Comparison of ENCODE assay signal across 27 cellular contexts in the genomic region with DNA sequence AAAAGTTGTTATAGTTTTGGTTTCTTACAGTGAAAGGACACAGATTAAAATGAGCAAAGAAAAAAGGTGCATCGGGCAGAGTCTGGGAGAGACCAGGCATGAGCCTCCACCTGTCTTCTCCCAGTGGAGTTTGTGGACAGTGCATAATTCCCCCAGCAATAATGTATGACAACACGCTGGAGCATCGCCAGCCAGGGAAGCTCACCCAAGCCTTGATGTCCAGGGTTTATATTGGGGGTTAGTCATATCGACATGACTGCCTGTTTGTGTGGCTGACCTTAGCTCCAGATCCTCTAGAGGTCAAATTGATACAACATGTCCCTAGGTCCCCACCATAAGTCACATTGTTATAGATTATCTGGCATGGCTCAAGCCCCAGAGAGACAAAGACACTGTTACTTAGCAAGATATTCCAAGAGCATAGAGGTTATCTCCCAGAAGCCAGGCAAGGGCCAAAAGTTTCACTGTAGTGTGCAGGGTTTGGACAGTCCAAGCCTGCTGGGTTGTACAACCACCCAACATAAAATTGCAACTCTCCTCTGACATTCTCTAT. TPM values are rescaled to one million over a fixed set of nuclear protein-coding genes. Genes with fewer than 3 reads are reported as not detected.
DNase-seq lines count a peak whose midpoint lies in the region; ATAC-seq, FAIRE-seq and TF ChIP-seq lines count a peak whose summit lies in the region.
"Had no signal": no experiment of that assay in that cellular context is flagged by ENCODE, and none has a peak within 500 bp of the region (broad histone marks: within the 10 kb centered on the region; RNA-seq: fewer than 3 reads in every experiment).

No MANE protein-coding gene starts in this region.

- TF ChIP-seq CTCF in mammary epithelial cell (conservative IDR thresholded peaks at IDR 0.05 in 1 of 2, IDR thresholded peaks at IDR 0.05 in 1 of 2; ENCODE audit: extremely low read depth in 1 of 2, insufficient read depth in 1 of 2, low read depth in 1 of 2, low read length in 2 of 2) (no peak), breast epithelium (IDR thresholded peaks at IDR 0.05) (no peak), K562 (IDR thresholded peaks at IDR 0.05 in 2 of 3, conservative IDR thresholded peaks at IDR 0.05 in 1 of 3; ENCODE audit: insufficient read depth in 2 of 3, low read depth in 1 of 3, low read length in 3 of 3) (no peak), type B pancreatic cell (conservative IDR thresholded peaks at IDR 0.05) (no peak)

- POLR2A ChIA-PET in K562 (lab: Yijun Ruan, JAX), result interaction anchor here (0.5 to 0.6 kb wide), 2 partner anchors 272 to 918 kb away, joined by 3 to 4 read pairs; no protein-coding TSS in a partner anchor

- peak overlapping the region; percentile 23 for H3K27ac ChIP-seq in mammary epithelial cell (ENCODE audit: insufficient read depth, low read depth, low read length)
- peak overlapping the region in 1 of 2 donors; percentile 43 for H3K27ac ChIP-seq in breast epithelium
- no peak overlapping the region for H3K27ac ChIP-seq in K562 (ENCODE audit: extremely low read depth, low read depth, low read length)
- H3K27ac ChIP-seq: HL-60, SJCRH30 had no signal

- WGBS in mammary epithelial cell (ENCODE audit: low coverage, missing lambda C conversion rate), result 96% methylated on average over 4 of the region's 4 CpGs
- 0% methylated on average over 4 of the region's 4 CpGs for WGBS in K562 (ENCODE audit: insufficient coverage, low coverage, missing lambda C conversion rate)

- BruUV-seq in mammary epithelial cell (replicated peaks; lab: Mats Ljungman, UMichigan), result no TSS peak
- BruUV-seq in K562 (replicated peaks; lab: Mats Ljungman, UMichigan), result no TSS peak

- H3K27me3 ChIP-seq in mammary epithelial cell (ENCODE audit: insufficient read depth, low read length), result no peaks in the 10 kb centered on the region
- no peaks in the 10 kb centered on the region for H3K27me3 ChIP-seq in breast epithelium
- H3K27me3 ChIP-seq in K562 (ENCODE audit: control insufficient read depth in 2 of 2, insufficient read depth in 2 of 2, low read length in 2 of 2), result peaks cover 3 to 8% of the 10 kb centered on the region in 2 experiments; a peak in 2 of 5 replicates
- H3K27me3 ChIP-seq: SJCRH30 had no signal

- TF ChIP-seq EP300 in K562 (IDR thresholded peaks at IDR 0.05; ENCODE audit: low read length), result no peak

- no peaks in the 10 kb centered on the region for H3K4me1 Mint-ChIP-seq in type B pancreatic cell (ENCODE audit: unreplicated experiment)

- H3K9me1 ChIP-seq in K562 (ENCODE audit: control insufficient read depth, insufficient read depth, low read length), result no peaks in the 10 kb centered on the region

- in situ Hi-C loops in mammary epithelial cell (cut with MboI; ENCODE audit: low sequenced_read_pairs in 2 of 2) (no loop called here), K562 (cut with MboI) (no loop called here)

- H3K9ac ChIP-seq in mammary epithelial cell (ENCODE audit: insufficient read depth, low read length) (no peak overlapping the region), K562 (ENCODE audit: insufficient read depth in 1 of 2, low read depth in 2 of 2, low read length in 2 of 2) (no peak overlapping the region)

- no peaks in the 10 kb centered on the region for H3K36me3 ChIP-seq in mammary epithelial cell (ENCODE audit: insufficient read depth, low read length)
- H3K36me3 ChIP-seq in breast epithelium, result no peaks in the 10 kb centered on the region
- no peaks in the 10 kb centered on the region for H3K36me3 ChIP-seq in K562 (ENCODE audit: control insufficient read depth, insufficient read depth, low read length)
- H3K36me3 ChIP-seq: SJCRH30 had no signal

- H4K20me1 ChIP-seq in mammary epithelial cell (ENCODE audit: insufficient read depth, low read length) (no peaks in the 10 kb centered on the region), K562 (replicated peaks; ENCODE audit: control insufficient read depth, insufficient read depth, low read length) (no peaks in the 10 kb centered on the region)

- peak overlapping the region; percentile 18 for H3K4me3 Mint-ChIP-seq in type B pancreatic cell
- H3K4me3 Mint-ChIP-seq: CD4-positive, alpha-beta memory T cell; GM23338 had no signal

- TF ChIP-seq POLR2A in breast epithelium (IDR thresholded peaks at IDR 0.05) (no peak), K562 (conservative IDR thresholded peaks at IDR 0.05) (no peak)

- no peaks in the 10 kb centered on the region for H3K79me2 ChIP-seq in mammary epithelial cell (ENCODE audit: insufficient read depth, low read length)
- no peaks in the 10 kb centered on the region for H3K79me2 ChIP-seq in K562 (ENCODE audit: control insufficient read depth, insufficient read depth, low read length)

- ATAC-seq in K562, result no peak
- ATAC-seq: GM12878, GM23338, HCT116 had no signal

- no peak overlapping the region for H3K4me3 ChIP-seq in mammary epithelial cell (replicated peaks in 1 of 3; ENCODE audit: insufficient read depth in 1 of 3, low read depth in 2 of 3, low read length in 3 of 3)
- no peak overlapping the region for H3K4me3 ChIP-seq in breast epithelium
- H3K4me3 ChIP-seq in K562, result no peak overlapping the region
- H3K4me3 ChIP-seq: GM12878, GM23338, SJCRH30 had no signal

- H3K27ac Mint-ChIP-seq in type B pancreatic cell, result no peak overlapping the region
- H3K27ac Mint-ChIP-seq: CD4-positive, alpha-beta memory T cell; GM23338 had no signal

- H3K4me2 ChIP-seq in mammary epithelial cell (ENCODE audit: insufficient read depth, low read depth, low read length) (no peak overlapping the region), K562 (ENCODE audit: insufficient read depth, low read length) (no peak overlapping the region)
- H3K4me2 ChIP-seq: GM23338 had no signal

- no peak overlapping the region for H2AFZ ChIP-seq in mammary epithelial cell (ENCODE audit: low read depth, low read length)
- H2AFZ ChIP-seq in K562 (ENCODE audit: low read depth, low read length), result no peak overlapping the region
- H2AFZ ChIP-seq: GM23338 had no signal

- H3K36me3 Mint-ChIP-seq in type B pancreatic cell, result no peaks in the 10 kb centered on the region
- H3K36me3 Mint-ChIP-seq: CD4-positive, alpha-beta memory T cell had no signal

- dilution Hi-C loops in mammary epithelial cell (cut with HindIII; ENCODE audit: low sequenced_read_pairs), result no loop called here

- peaks cover 24% of the 10 kb centered on the region for H3K27me3 Mint-ChIP-seq in type B pancreatic cell

- FAIRE-seq in K562 (lab: Jason Lieb, UNC), result no peak
- FAIRE-seq: GM12878 had no signal

- H3K4me1 ChIP-seq in mammary epithelial cell (ENCODE audit: insufficient read depth, low read length) (peaks cover 11% of the 10 kb centered on the region), breast epithelium (no peaks in the 10 kb centered on the region), K562 (replicated peaks in 1 of 2; ENCODE audit: control insufficient read depth in 2 of 2, insufficient read depth in 2 of 2, low read length in 2 of 2) (peaks cover 8 to 14% of the 10 kb centered on the region in 2 experiments)
- H3K4me1 ChIP-seq: SJCRH30 had no signal

- H3K9me3 ChIP-seq in mammary epithelial cell (replicated peaks; ENCODE audit: insufficient read depth, low read length) (no peaks in the 10 kb centered on the region), breast epithelium (no peaks in the 10 kb centered on the region), K562 (replicated peaks; ENCODE audit: control insufficient read depth, insufficient read depth, low read depth, low read length) (no peaks in the 10 kb centered on the region; the same call in 1 of the 2 replicates)
- H3K9me3 ChIP-seq: SJCRH30 had no signal

- intact Hi-C loops in mammary epithelial cell (cut with micrococcal nuclease), result no loop called here
- intact Hi-C loops in breast epithelium (cut with DNase I; ENCODE audit: low total_unique reads), result no loop called here
- intact Hi-C loops in K562 (cut with micrococcal nuclease), result no loop called here

- H3K9me3 Mint-ChIP-seq in type B pancreatic cell, result peaks cover 14% of the 10 kb centered on the region

- TF ChIP-seq RAD21 in K562 (CRISPR knock-in tag; conservative IDR thresholded peaks at IDR 0.05 in 1 of 2, IDR thresholded peaks at IDR 0.05 in 1 of 2), result no peak

- CTCF ChIA-PET in mammary epithelial cell (lab: Charles Lee; ENCODE audit: low non-redundant PET) (no interaction called here), K562 (lab: Yijun Ruan, JAX; ENCODE audit: low intra/inter-chr PET ratio) (interaction anchor here (0.7 kb wide), 1 partner anchor 25 kb away, joined by 3 read pairs; no protein-coding TSS in a partner anchor)

- no peak for DNase-seq in mammary epithelial cell
- DNase-seq in breast epithelium (ENCODE audit: low spot score in 2 of 2), result no peak
- DNase-seq in NCI-H748 treated with DMSO at 0.1 percent for 48 hours (lab: John Stamatoyannopoulos, UW), result peak; percentile 73
- peak in 1 of 4 experiments; percentile 28 for DNase-seq in K562 (ENCODE audit: extremely low read depth in 1 of 4, low spot score in 3 of 4)
- DNase-seq in type B pancreatic cell (ENCODE audit: extremely low spot score, unreplicated experiment), result no peak
- no peak for DNase-seq in GM19240 (ENCODE audit: insufficient read length, low spot score)
- no peak for DNase-seq in mesenteric fat pad (ENCODE audit: low spot score)
- DNase-seq in SIG-M5 (lab: John Stamatoyannopoulos, UW), result no peak
- DNase-seq: CD4-positive, alpha-beta memory T cell; GF-D8; Karpas-422; MM.1S; NCI-H2107; NCI-H2227 treated with DMSO at 0.1 percent for 48 hours; NCI-H524; NK-92 treated with Interleukin-12 subunit alpha and Interleukin-12 subunit beta, amount 100 ng/mL, for 24 hours; OCI-M1; RPMI8226; SJCRH30 had no signal

RNA-seq across cellular contexts. Expression of gene KLK13, which starts 5.5 kb away (rescaled TPM):
- under 1 TPM; 0.28 to 0.83 TPM for total RNA-seq in mammary epithelial cell
- polyA plus RNA-seq in mammary epithelial cell, result 0.62 TPM
- polyA minus RNA-seq in mammary epithelial cell, result not detected
- total RNA-seq in breast epithelium, result not detected
- total RNA-seq in K562 (2011; cell fraction: chromatin; rRNA removed; ENCODE audit: low replicate concordance), result 2.4 and 5.3 TPM in 2 replicates
- 5.7 and 6.5 TPM in 2 replicates for total RNA-seq in K562 (2011; cell fraction: nucleolus; rRNA removed)
- total RNA-seq in K562 (2011; cell fraction: nucleoplasm; rRNA removed), result 6.5 and 8.0 TPM in 2 replicates
- 1.3 and 2.5 TPM in 2 replicates for total RNA-seq in K562 (2014; rRNA removed)
- total RNA-seq in K562 (2014; rRNA removed; fragmentation: Illumina TruSeq; extraction: Trizol), result 1.5 and 1.7 TPM in 2 replicates
- 0.64 and 0.72 TPM in 2 replicates for total RNA-seq in K562 (2015; rRNA removed; fragmentation: Illumina TruSeq; extraction: Trizol)
- total RNA-seq in K562 (2021), result 2.8 and 4.7 TPM in 2 replicates
- 2.9 and 9.0 TPM in 2 replicates for polyA plus RNA-seq in K562 (2011; rRNA removed)
- 3.9 and 15.9 TPM in 2 replicates for polyA plus RNA-seq in K562 (2011; cell fraction: cytosol; rRNA removed)
- polyA plus RNA-seq in K562 (2011; cell fraction: nucleus; rRNA removed), result 2.0 and 10.9 TPM in 2 replicates
- polyA plus RNA-seq in K562 (2012), result 2.4 and 2.9 TPM in 2 replicates
- polyA plus RNA-seq in K562 (2014; fragmentation: Illumina TruSeq; extraction: Trizol), result 3.8 and 4.4 TPM in 2 replicates
- 1 to 10 TPM in 1 of 2 experiments, under 1 TPM in 1; 0.84 to 2.3 TPM for polyA plus RNA-seq in K562 (2014; fragmentation: Nextera tagmentation; extraction: Ambion mirVana)
- 1.3 and 2.3 TPM in 2 replicates for polyA plus RNA-seq in K562 (2014; rRNA removed)
- polyA minus RNA-seq in K562 (2011; rRNA and poly(A)+ RNA removed), result 0.96 and 4.0 TPM in 2 replicates
- 2.5 and 5.7 TPM in 2 replicates for polyA minus RNA-seq in K562 (2011; cell fraction: cytosol; rRNA and poly(A)+ RNA removed)
- 0.44 and 1.6 TPM in 2 replicates for polyA minus RNA-seq in K562 (2011; cell fraction: nucleus; rRNA and poly(A)+ RNA removed)
- total RNA-seq in type B pancreatic cell (ENCODE audit: low replicate concordance), result 1.5 and 4.7 TPM in 2 replicates
- total RNA-seq in mesenteric fat pad, result not detected
- total RNA-seq: A172; CD4-positive, alpha-beta memory T cell; GM12878; HT1080; SJCRH30; T-helper 1 cell treated with Interleukin-12 subunit alpha and Interleukin-12 subunit beta and Interleukin-4 antibody, amounts not matched to agents 30 ng/mL and 1 ng/mL, for 36 hours had no signal
- polyA plus RNA-seq: BJ; CD4-positive, alpha-beta memory T cell; GM12878 had no signal

RNA-seq across cellular contexts. Expression of gene KLK14, which starts 12.3 kb away (rescaled TPM):
- total RNA-seq in mammary epithelial cell (under 1 TPM; 0.50 to 0.80 TPM), breast epithelium (under 1 TPM in 1 of 3 donors, not detected in 2; 0.98 TPM), K562 (2014; rRNA removed) (not detected in 2 replicates), K562 (2014; rRNA removed; fragmentation: Illumina TruSeq; extraction: Trizol) (not detected in 2 replicates), K562 (2015; rRNA removed; fragmentation: Illumina TruSeq; extraction: Trizol) (not detected in 2 replicates), K562 (2021) (not detected in 2 replicates), type B pancreatic cell (ENCODE audit: low replicate concordance) (0.29 and 0.43 TPM in 2 replicates), mesenteric fat pad (not detected)
- polyA plus RNA-seq in mammary epithelial cell (0.65 TPM), K562 (2011; rRNA removed) (0.08 TPM in 1 of 2 replicates, not detected in the other), K562 (2014; fragmentation: Illumina TruSeq; extraction: Trizol) (not detected in 2 replicates), K562 (2014; fragmentation: Nextera tagmentation; extraction: Ambion mirVana) (not detected), K562 (2014; rRNA removed) (not detected in 2 replicates)
- not detected for polyA minus RNA-seq in mammary epithelial cell
- 0.37 TPM in 1 of 2 replicates, not detected in the other for total RNA-seq in K562 (2011; cell fraction: chromatin; rRNA removed; ENCODE audit: low replicate concordance)
- total RNA-seq in K562 (2011; cell fraction: nucleolus; rRNA removed), result 0.33 TPM in 1 of 2 replicates, not detected in the other
- total RNA-seq in K562 (2011; cell fraction: nucleoplasm; rRNA removed), result not detected in 2 replicates
- polyA plus RNA-seq in K562 (2011; cell fraction: cytosol; rRNA removed), result 0.12 TPM in 1 of 2 replicates, not detected in the other
- polyA plus RNA-seq in K562 (2011; cell fraction: nucleus; rRNA removed), result 0.14 and 0.20 TPM in 2 replicates
- polyA plus RNA-seq in K562 (2012), result 0.09 and 0.11 TPM in 2 replicates
- polyA minus RNA-seq in K562 (2011; rRNA and poly(A)+ RNA removed), result not detected in 2 replicates
- not detected in 2 replicates for polyA minus RNA-seq in K562 (2011; cell fraction: cytosol; rRNA and poly(A)+ RNA removed)
- polyA minus RNA-seq in K562 (2011; cell fraction: nucleus; rRNA and poly(A)+ RNA removed), result not detected in 2 replicates
- total RNA-seq: A172, GM12878, GM23338, HT1080, SJCRH30 had no signal
- polyA plus RNA-seq: CD4-positive, alpha-beta memory T cell; GM12878 had no signal

RNA-seq across cellular contexts. Expression of gene KLK12, which starts 35.6 kb away (rescaled TPM):
- total RNA-seq in mammary epithelial cell (not detected), breast epithelium (not detected), K562 (2014; rRNA removed) (not detected in 2 replicates), K562 (2014; rRNA removed; fragmentation: Illumina TruSeq; extraction: Trizol) (not detected in 2 replicates), K562 (2015; rRNA removed; fragmentation: Illumina TruSeq; extraction: Trizol) (not detected in 2 replicates), K562 (2021) (not detected in 2 replicates), type B pancreatic cell (ENCODE audit: low replicate concordance) (0.83 and 1.6 TPM in 2 replicates), mesenteric fat pad (not detected)
- polyA plus RNA-seq in mammary epithelial cell (not detected), K562 (2011; rRNA removed) (not detected in 2 replicates), K562 (2014; fragmentation: Illumina TruSeq; extraction: Trizol) (not detected in 2 replicates), K562 (2014; fragmentation: Nextera tagmentation; extraction: Ambion mirVana) (not detected), K562 (2014; rRNA removed) (not detected in 2 replicates)
- polyA minus RNA-seq in mammary epithelial cell, result not detected
- not detected in 2 replicates for total RNA-seq in K562 (2011; cell fraction: chromatin; rRNA removed; ENCODE audit: low replicate concordance)
- not detected in 2 replicates for total RNA-seq in K562 (2011; cell fraction: nucleolus; rRNA removed)
- not detected in 2 replicates for total RNA-seq in K562 (2011; cell fraction: nucleoplasm; rRNA removed)
- not detected in 2 replicates for polyA plus RNA-seq in K562 (2011; cell fraction: cytosol; rRNA removed)
- polyA plus RNA-seq in K562 (2011; cell fraction: nucleus; rRNA removed), result not detected in 2 replicates
- not detected in 2 replicates for polyA plus RNA-seq in K562 (2012)
- polyA minus RNA-seq in K562 (2011; rRNA and poly(A)+ RNA removed), result not detected in 2 replicates
- polyA minus RNA-seq in K562 (2011; cell fraction: cytosol; rRNA and poly(A)+ RNA removed), result not detected in 2 replicates
- not detected in 2 replicates for polyA minus RNA-seq in K562 (2011; cell fraction: nucleus; rRNA and poly(A)+ RNA removed)
- total RNA-seq: A172; CD4-positive, alpha-beta memory T cell; GM12878; GM23338; HT1080; SJCRH30; T-helper 1 cell treated with Interleukin-12 subunit alpha and Interleukin-12 subunit beta and Interleukin-4 antibody, amounts not matched to agents 30 ng/mL and 1 ng/mL, for 36 hours had no signal
- polyA plus RNA-seq: BJ; CD4-positive, alpha-beta memory T cell; GM12878; GM23338 had no signal

RNA-seq across cellular contexts. Expression of gene CTU1, which starts 37.8 kb away (rescaled TPM):
- total RNA-seq in mammary epithelial cell, result 10 to 100 TPM in 1 of 2 donors, 1 to 10 TPM in 1; 5.5 to 10.2 TPM
- polyA plus RNA-seq in mammary epithelial cell, result 4.3 TPM
- 2.4 TPM for polyA minus RNA-seq in mammary epithelial cell
- 10 to 100 TPM in 1 of 3 donors, 1 to 10 TPM in 2; 5.6 to 10.1 (median 9.2) TPM for total RNA-seq in breast epithelium
- 3.4 and 11.0 TPM in 2 replicates for total RNA-seq in K562 (2011; cell fraction: chromatin; rRNA removed; ENCODE audit: low replicate concordance)
- total RNA-seq in K562 (2011; cell fraction: nucleolus; rRNA removed), result 11.2 and 13.0 TPM in 2 replicates
- total RNA-seq in K562 (2011; cell fraction: nucleoplasm; rRNA removed), result 5.7 and 7.2 TPM in 2 replicates
- total RNA-seq in K562 (2014; rRNA removed), result 17.7 and 21.1 TPM in 2 replicates
- total RNA-seq in K562 (2014; rRNA removed; fragmentation: Illumina TruSeq; extraction: Trizol), result 0.80 and 1.4 TPM in 2 replicates
- total RNA-seq in K562 (2015; rRNA removed; fragmentation: Illumina TruSeq; extraction: Trizol), result 2.4 and 2.6 TPM in 2 replicates
- 18.4 and 18.7 TPM in 2 replicates for total RNA-seq in K562 (2021)
- polyA plus RNA-seq in K562 (2011; rRNA removed), result 2.2 and 4.3 TPM in 2 replicates
- 4.4 and 19.0 TPM in 2 replicates for polyA plus RNA-seq in K562 (2011; cell fraction: cytosol; rRNA removed)
- 15.6 and 16.0 TPM in 2 replicates for polyA plus RNA-seq in K562 (2011; cell fraction: nucleus; rRNA removed)
- polyA plus RNA-seq in K562 (2012), result 8.7 TPM in 2 replicates
- 1.5 and 1.9 TPM in 2 replicates for polyA plus RNA-seq in K562 (2014; fragmentation: Illumina TruSeq; extraction: Trizol)
- under 1 TPM in 1 of 2 experiments, not detected in 1; 0.03 TPM for polyA plus RNA-seq in K562 (2014; fragmentation: Nextera tagmentation; extraction: Ambion mirVana)
- polyA plus RNA-seq in K562 (2014; rRNA removed), result 10.0 and 12.9 TPM in 2 replicates
- polyA minus RNA-seq in K562 (2011; rRNA and poly(A)+ RNA removed), result 0.84 and 1.3 TPM in 2 replicates
- polyA minus RNA-seq in K562 (2011; cell fraction: cytosol; rRNA and poly(A)+ RNA removed), result 4.7 and 4.8 TPM in 2 replicates
- 3.0 and 3.1 TPM in 2 replicates for polyA minus RNA-seq in K562 (2011; cell fraction: nucleus; rRNA and poly(A)+ RNA removed)
- total RNA-seq in type B pancreatic cell (ENCODE audit: low replicate concordance), result 8.4 and 9.3 TPM in 2 replicates
- total RNA-seq in mesenteric fat pad, result 10.0 TPM

RNA-seq across cellular contexts. Expression of gene KLK11, which starts 44.0 kb away (rescaled TPM):
- total RNA-seq in mammary epithelial cell, result 1 to 10 TPM; 2.3 to 2.5 TPM
- 1.5 TPM for polyA plus RNA-seq in mammary epithelial cell
- polyA minus RNA-seq in mammary epithelial cell, result not detected
- total RNA-seq in breast epithelium, result 10 to 100 TPM in 1 of 3 donors, 1 to 10 TPM in 1, not detected in 1; 5.6 to 21.1 TPM
- total RNA-seq in K562 (2011; cell fraction: chromatin; rRNA removed; ENCODE audit: low replicate concordance), result not detected in 2 replicates
- total RNA-seq in K562 (2011; cell fraction: nucleolus; rRNA removed), result not detected in 2 replicates
- not detected in 2 replicates for total RNA-seq in K562 (2011; cell fraction: nucleoplasm; rRNA removed)
- total RNA-seq in K562 (2014; rRNA removed), result not detected in 2 replicates
- not detected in 2 replicates for total RNA-seq in K562 (2014; rRNA removed; fragmentation: Illumina TruSeq; extraction: Trizol)
- total RNA-seq in K562 (2015; rRNA removed; fragmentation: Illumina TruSeq; extraction: Trizol), result not detected in 2 replicates
- not detected in 2 replicates for total RNA-seq in K562 (2021)
- not detected in 2 replicates for polyA plus RNA-seq in K562 (2011; rRNA removed)
- not detected in 2 replicates for polyA plus RNA-seq in K562 (2011; cell fraction: cytosol; rRNA removed)
- polyA plus RNA-seq in K562 (2011; cell fraction: nucleus; rRNA removed), result not detected in 2 replicates
- not detected in 2 replicates for polyA plus RNA-seq in K562 (2012)
- polyA plus RNA-seq in K562 (2014; fragmentation: Illumina TruSeq; extraction: Trizol), result not detected in 2 replicates
- polyA plus RNA-seq in K562 (2014; fragmentation: Nextera tagmentation; extraction: Ambion mirVana), result not detected
- polyA plus RNA-seq in K562 (2014; rRNA removed), result not detected in 2 replicates
- not detected in 2 replicates for polyA minus RNA-seq in K562 (2011; rRNA and poly(A)+ RNA removed)
- polyA minus RNA-seq in K562 (2011; cell fraction: cytosol; rRNA and poly(A)+ RNA removed), result not detected in 2 replicates
- not detected in 2 replicates for polyA minus RNA-seq in K562 (2011; cell fraction: nucleus; rRNA and poly(A)+ RNA removed)
- total RNA-seq in type B pancreatic cell (ENCODE audit: low replicate concordance), result 1.3 and 1.4 TPM in 2 replicates
- not detected for total RNA-seq in mesenteric fat pad
- total RNA-seq: A172; CD4-positive, alpha-beta memory T cell; GM12878; GM23338; HT1080; SJCRH30; T-helper 1 cell treated with Interleukin-12 subunit alpha and Interleukin-12 subunit beta and Interleukin-4 antibody, amounts not matched to agents 30 ng/mL and 1 ng/mL, for 36 hours had no signal
- polyA plus RNA-seq: BJ; CD4-positive, alpha-beta memory T cell; GM12878; GM23338 had no signal
